ENCODE assay signal across 8 cellular contexts in the genomic region with DNA sequence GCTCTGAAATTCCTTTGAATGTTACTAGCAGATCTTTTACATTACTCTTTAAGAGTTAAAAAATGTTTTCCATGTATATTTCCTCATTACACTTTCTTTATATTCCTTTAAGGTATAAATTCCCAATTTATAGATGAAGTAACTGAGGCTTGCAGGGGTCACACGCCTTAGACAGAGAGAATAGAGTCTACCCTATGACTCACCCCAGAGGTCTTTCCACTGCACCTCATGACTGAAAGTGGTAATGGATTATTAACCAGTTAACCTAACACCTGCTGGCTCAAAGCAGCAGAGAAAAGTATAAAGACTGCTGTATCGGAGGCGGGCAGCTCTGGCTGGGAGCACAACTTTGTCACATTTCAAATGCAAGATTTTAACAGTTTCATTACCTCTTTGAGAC. TPM values are rescaled to one million over a fixed set of nuclear protein-coding genes. Genes with fewer than 3 reads are reported as not detected.
DNase-seq lines count a peak whose midpoint lies in the region; ATAC-seq lines count a peak whose summit lies in the region.
"Had no signal": no experiment of that assay in that cellular context is flagged by ENCODE, and none has a peak within 500 bp of the region (broad histone marks: within the 10 kb centered on the region; RNA-seq: fewer than 3 reads in every experiment).

No MANE protein-coding gene starts in this region.

- no peak overlapping the region for H3K4me3 Mint-ChIP-seq in stimulated activated memory B cell treated with anti-CD40 and anti-IgM and Interleukin-4, amounts not matched to agents 10 μg/mL and 1 μg/mL and 100 μg/mL, for 72 hours
- no peak overlapping the region for H3K4me3 Mint-ChIP-seq in activated T-helper 2 cell treated with anti-CD3 and anti-CD28 coated beads, Interferon-gamma antibody, Interleukin-2, Interleukin-4, amounts not matched to agents 10 μg/mL and 5 μg/mL and 100 μg/mL, durations not matched to agents 14 hours and 24 hours and 36 hours (ENCODE audit: low read depth)
- no peak overlapping the region for H3K4me3 Mint-ChIP-seq in activated T-helper 1 cell treated with anti-CD3 and anti-CD28 coated beads, Interleukin-12 subunit alpha, Interleukin-12 subunit beta, Interleukin-2, Interleukin-4 antibody, amounts not matched to agents 30 ng/mL and 10 ng/mL and 1 ng/mL, durations not matched to agents 14 hours and 24 hours and 36 hours

- peaks cover 36% of the 10 kb centered on the region for H3K36me3 Mint-ChIP-seq in stimulated activated memory B cell treated with anti-CD40 and anti-IgM and Interleukin-4, amounts not matched to agents 10 μg/mL and 1 μg/mL and 100 μg/mL, for 72 hours
- H3K36me3 Mint-ChIP-seq in activated T-helper 2 cell treated with anti-CD3 and anti-CD28 coated beads, Interferon-gamma antibody, Interleukin-2, Interleukin-4, amounts not matched to agents 10 μg/mL and 5 μg/mL and 100 μg/mL, durations not matched to agents 14 hours and 24 hours and 36 hours (ENCODE audit: low read depth) = peaks cover 9% of the 10 kb centered on the region
- H3K36me3 Mint-ChIP-seq in activated T-helper 1 cell treated with anti-CD3 and anti-CD28 coated beads, Interleukin-12 subunit alpha, Interleukin-12 subunit beta, Interleukin-2, Interleukin-4 antibody, amounts not matched to agents 30 ng/mL and 10 ng/mL and 1 ng/mL, durations not matched to agents 14 hours and 24 hours and 36 hours (ENCODE audit: low read depth) = peaks cover 3% of the 10 kb centered on the region

- DNase-seq in activated T-helper 2 cell treated with anti-CD3 and anti-CD28 coated beads, Interferon-gamma antibody, Interleukin-2, Interleukin-4, amounts not matched to agents 10 μg/mL and 5 μg/mL and 100 μg/mL, durations not matched to agents 14 hours and 24 hours and 36 hours (ENCODE audit: low spot score) = no peak
- no peak for DNase-seq in activated T-helper 1 cell treated with anti-CD3 and anti-CD28 coated beads, Interleukin-12 subunit alpha, Interleukin-12 subunit beta, Interleukin-2, Interleukin-4 antibody, amounts not matched to agents 30 ng/mL and 10 ng/mL and 1 ng/mL, durations not matched to agents 14 hours and 24 hours and 36 hours (ENCODE audit: low spot score)
- no peak for DNase-seq in NCI-H1417 treated with DMSO at 0.1 percent for 48 hours (lab: John Stamatoyannopoulos, UW)
- DNase-seq: NCI-H526 treated with DMSO at 0.1 percent for 48 hours had no signal

- H3K27me3 Mint-ChIP-seq in stimulated activated memory B cell treated with anti-CD40 and anti-IgM and Interleukin-4, amounts not matched to agents 10 μg/mL and 1 μg/mL and 100 μg/mL, for 72 hours = no peaks in the 10 kb centered on the region
- H3K27me3 Mint-ChIP-seq in activated T-helper 2 cell treated with anti-CD3 and anti-CD28 coated beads, Interferon-gamma antibody, Interleukin-2, Interleukin-4, amounts not matched to agents 10 μg/mL and 5 μg/mL and 100 μg/mL, durations not matched to agents 14 hours and 24 hours and 36 hours (ENCODE audit: low read depth) = peaks cover 7% of the 10 kb centered on the region
- H3K27me3 Mint-ChIP-seq in activated T-helper 1 cell treated with anti-CD3 and anti-CD28 coated beads, Interleukin-12 subunit alpha, Interleukin-12 subunit beta, Interleukin-2, Interleukin-4 antibody, amounts not matched to agents 30 ng/mL and 10 ng/mL and 1 ng/mL, durations not matched to agents 14 hours and 24 hours and 36 hours (ENCODE audit: insufficient read depth) = no peaks in the 10 kb centered on the region

- peaks cover 61% of the 10 kb centered on the region for H3K4me1 Mint-ChIP-seq in stimulated activated memory B cell treated with anti-CD40 and anti-IgM and Interleukin-4, amounts not matched to agents 10 μg/mL and 1 μg/mL and 100 μg/mL, for 72 hours
- H3K4me1 Mint-ChIP-seq in activated T-helper 2 cell treated with anti-CD3 and anti-CD28 coated beads, Interferon-gamma antibody, Interleukin-2, Interleukin-4, amounts not matched to agents 10 μg/mL and 5 μg/mL and 100 μg/mL, durations not matched to agents 14 hours and 24 hours and 36 hours (ENCODE audit: low read depth) = peaks cover 20% of the 10 kb centered on the region
- H3K4me1 Mint-ChIP-seq in activated T-helper 1 cell treated with anti-CD3 and anti-CD28 coated beads, Interleukin-12 subunit alpha, Interleukin-12 subunit beta, Interleukin-2, Interleukin-4 antibody, amounts not matched to agents 30 ng/mL and 10 ng/mL and 1 ng/mL, durations not matched to agents 14 hours and 24 hours and 36 hours (ENCODE audit: low read depth) = peaks cover 17% of the 10 kb centered on the region

- peak overlapping the region; percentile 84 for H3K27ac Mint-ChIP-seq in stimulated activated memory B cell treated with anti-CD40 and anti-IgM and Interleukin-4, amounts not matched to agents 10 μg/mL and 1 μg/mL and 100 μg/mL, for 72 hours
- no peak overlapping the region for H3K27ac Mint-ChIP-seq in activated T-helper 2 cell treated with anti-CD3 and anti-CD28 coated beads, Interferon-gamma antibody, Interleukin-2, Interleukin-4, amounts not matched to agents 10 μg/mL and 5 μg/mL and 100 μg/mL, durations not matched to agents 14 hours and 24 hours and 36 hours
- no peak overlapping the region for H3K27ac Mint-ChIP-seq in activated T-helper 1 cell treated with anti-CD3 and anti-CD28 coated beads, Interleukin-12 subunit alpha, Interleukin-12 subunit beta, Interleukin-2, Interleukin-4 antibody, amounts not matched to agents 30 ng/mL and 10 ng/mL and 1 ng/mL, durations not matched to agents 14 hours and 24 hours and 36 hours

- H3K9me3 Mint-ChIP-seq in stimulated activated memory B cell treated with anti-CD40 and anti-IgM and Interleukin-4, amounts not matched to agents 10 μg/mL and 1 μg/mL and 100 μg/mL, for 72 hours = no peaks in the 10 kb centered on the region
- H3K9me3 Mint-ChIP-seq in activated T-helper 2 cell treated with anti-CD3 and anti-CD28 coated beads, Interferon-gamma antibody, Interleukin-2, Interleukin-4, amounts not matched to agents 10 μg/mL and 5 μg/mL and 100 μg/mL, durations not matched to agents 14 hours and 24 hours and 36 hours = no peaks in the 10 kb centered on the region
- no peaks in the 10 kb centered on the region for H3K9me3 Mint-ChIP-seq in activated T-helper 1 cell treated with anti-CD3 and anti-CD28 coated beads, Interleukin-12 subunit alpha, Interleukin-12 subunit beta, Interleukin-2, Interleukin-4 antibody, amounts not matched to agents 30 ng/mL and 10 ng/mL and 1 ng/mL, durations not matched to agents 14 hours and 24 hours and 36 hours

- intact Hi-C loops in activated T-helper 2 cell treated with anti-CD3 and anti-CD28 coated beads, Interferon-gamma antibody, Interleukin-2, Interleukin-4, amounts not matched to agents 10 μg/mL and 5 μg/mL and 100 μg/mL, durations not matched to agents 14 hours and 24 hours and 36 hours (cut with micrococcal nuclease) = no loop called here
- intact Hi-C loops in activated T-helper 1 cell treated with anti-CD3 and anti-CD28 coated beads, Interleukin-12 subunit alpha, Interleukin-12 subunit beta, Interleukin-2, Interleukin-4 antibody, amounts not matched to agents 30 ng/mL and 10 ng/mL and 1 ng/mL, durations not matched to agents 14 hours and 24 hours and 36 hours (cut with micrococcal nuclease) = no loop called here

- ATAC-seq in GM18909 (IDR thresholded peaks at IDR 0.05; ENCODE audit: poor library complexity, unreplicated experiment) (peak; percentile 90), GM21737 (IDR thresholded peaks at IDR 0.05; ENCODE audit: unreplicated experiment) (peak; percentile 82), HG03432 (IDR thresholded peaks at IDR 0.05; ENCODE audit: unreplicated experiment) (peak; percentile 87)
- peak; percentile 91 for ATAC-seq in stimulated activated memory B cell treated with anti-CD40 and anti-IgM and Interleukin-4, amounts not matched to agents 10 μg/mL and 1 μg/mL and 100 μg/mL, for 72 hours

RNA-seq across cellular contexts. Expression of gene LDHAL6B, which starts 37.7 kb away (rescaled TPM):
- total RNA-seq in activated T-helper 2 cell treated with anti-CD3 and anti-CD28 coated beads, Interferon-gamma antibody, Interleukin-2, Interleukin-4, amounts not matched to agents 10 μg/mL and 5 μg/mL and 100 μg/mL, durations not matched to agents 14 hours and 24 hours and 36 hours = not detected in 2 replicates
- not detected in 2 replicates for total RNA-seq in activated T-helper 1 cell treated with anti-CD3 and anti-CD28 coated beads, Interleukin-12 subunit alpha, Interleukin-12 subunit beta, Interleukin-2, Interleukin-4 antibody, amounts not matched to agents 30 ng/mL and 10 ng/mL and 1 ng/mL, durations not matched to agents 14 hours and 24 hours and 36 hours
